Comparison of ENCODE assay signal across 1 cellular context in the genomic region with DNA sequence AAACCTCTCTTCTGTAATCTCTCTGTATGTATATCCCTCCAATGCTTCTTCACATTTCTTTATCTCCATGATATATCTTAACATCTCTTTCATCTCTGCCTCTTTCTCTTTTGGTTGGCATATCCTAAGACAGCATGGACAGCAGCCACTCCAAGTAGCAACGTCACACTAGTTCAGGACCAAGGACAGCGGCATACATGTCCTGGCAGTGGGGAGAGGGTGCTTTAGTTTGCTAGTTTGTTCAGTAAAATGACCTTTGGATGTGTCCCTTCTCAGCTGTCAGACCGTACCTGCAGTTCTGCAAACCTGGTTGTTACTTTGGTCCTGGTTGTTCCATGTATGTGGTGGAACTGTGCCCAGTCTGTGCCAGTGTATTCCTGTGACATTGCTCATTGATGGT.
TF ChIP-seq lines count a peak whose summit lies in the region.

No MANE protein-coding gene starts in this region.

TF ChIP-seq in WTC11, 78 proteins besides CTCF, POLR2A, EP300 and RAD21 (continued from another document and continues in another):
- TF ChIP-seq, protein P1, sequence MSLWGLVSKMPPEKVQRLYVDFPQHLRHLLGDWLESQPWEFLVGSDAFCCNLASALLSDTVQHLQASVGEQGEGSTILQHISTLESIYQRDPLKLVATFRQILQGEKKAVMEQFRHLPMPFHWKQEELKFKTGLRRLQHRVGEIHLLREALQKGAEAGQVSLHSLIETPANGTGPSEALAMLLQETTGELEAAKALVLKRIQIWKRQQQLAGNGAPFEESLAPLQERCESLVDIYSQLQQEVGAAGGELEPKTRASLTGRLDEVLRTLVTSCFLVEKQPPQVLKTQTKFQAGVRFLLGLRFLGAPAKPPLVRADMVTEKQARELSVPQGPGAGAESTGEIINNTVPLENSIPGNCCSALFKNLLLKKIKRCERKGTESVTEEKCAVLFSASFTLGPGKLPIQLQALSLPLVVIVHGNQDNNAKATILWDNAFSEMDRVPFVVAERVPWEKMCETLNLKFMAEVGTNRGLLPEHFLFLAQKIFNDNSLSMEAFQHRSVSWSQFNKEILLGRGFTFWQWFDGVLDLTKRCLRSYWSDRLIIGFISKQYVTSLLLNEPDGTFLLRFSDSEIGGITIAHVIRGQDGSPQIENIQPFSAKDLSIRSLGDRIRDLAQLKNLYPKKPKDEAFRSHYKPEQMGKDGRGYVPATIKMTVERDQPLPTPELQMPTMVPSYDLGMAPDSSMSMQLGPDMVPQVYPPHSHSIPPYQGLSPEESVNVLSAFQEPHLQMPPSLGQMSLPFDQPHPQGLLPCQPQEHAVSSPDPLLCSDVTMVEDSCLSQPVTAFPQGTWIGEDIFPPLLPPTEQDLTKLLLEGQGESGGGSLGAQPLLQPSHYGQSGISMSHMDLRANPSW (CRISPR knock-in tag; conservative IDR thresholded peaks at IDR 0.05; ENCODE audit: low read depth), result peak; percentile 65; the same call in 1 of the 2 replicates
- no peak for TF ChIP-seq PRRX2 (CRISPR knock-in tag; IDR thresholded peaks at IDR 0.05)
- TF ChIP-seq ZBTB21 (CRISPR knock-in tag; IDR thresholded peaks at IDR 0.05; ENCODE audit: borderline replicate concordance), result peak; percentile 90
- TF ChIP-seq ELF4 (CRISPR knock-in tag; IDR thresholded peaks at IDR 0.05; ENCODE audit: low read depth), result no peak
- peak; percentile 77; the same call in 1 of the 2 replicates for TF ChIP-seq TEAD1 (CRISPR knock-in tag; IDR thresholded peaks at IDR 0.05)
- TF ChIP-seq USF1 (CRISPR knock-in tag; IDR thresholded peaks at IDR 0.05), result peak; percentile 70; the same call in 1 of the 2 replicates
- no peak for TF ChIP-seq NFYB (CRISPR knock-in tag; conservative IDR thresholded peaks at IDR 0.05; ENCODE audit: low read depth)
- no peak for TF ChIP-seq ZNF671 (CRISPR knock-in tag; IDR thresholded peaks at IDR 0.05)
- TF ChIP-seq, protein P2, sequence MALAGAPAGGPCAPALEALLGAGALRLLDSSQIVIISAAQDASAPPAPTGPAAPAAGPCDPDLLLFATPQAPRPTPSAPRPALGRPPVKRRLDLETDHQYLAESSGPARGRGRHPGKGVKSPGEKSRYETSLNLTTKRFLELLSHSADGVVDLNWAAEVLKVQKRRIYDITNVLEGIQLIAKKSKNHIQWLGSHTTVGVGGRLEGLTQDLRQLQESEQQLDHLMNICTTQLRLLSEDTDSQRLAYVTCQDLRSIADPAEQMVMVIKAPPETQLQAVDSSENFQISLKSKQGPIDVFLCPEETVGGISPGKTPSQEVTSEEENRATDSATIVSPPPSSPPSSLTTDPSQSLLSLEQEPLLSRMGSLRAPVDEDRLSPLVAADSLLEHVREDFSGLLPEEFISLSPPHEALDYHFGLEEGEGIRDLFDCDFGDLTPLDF (CRISPR knock-in tag; IDR thresholded peaks at IDR 0.05), result 0 out of 2 replicates have a peak, but pooled peaks have one; percentile 59
- no peak for TF ChIP-seq E2F5 (CRISPR knock-in tag; IDR thresholded peaks at IDR 0.05)
- TF ChIP-seq GTF2I (CRISPR knock-in tag; conservative IDR thresholded peaks at IDR 0.05), result no peak
- TF ChIP-seq HMGXB4 (CRISPR knock-in tag; IDR thresholded peaks at IDR 0.05), result no peak
- 0 out of 2 replicates have a peak, but pooled peaks have one; percentile 41 for TF ChIP-seq PRDM15 (CRISPR knock-in tag; IDR thresholded peaks at IDR 0.05)
- TF ChIP-seq ATF1 (CRISPR knock-in tag; IDR thresholded peaks at IDR 0.05), result no peak
- TF ChIP-seq IRF2 (CRISPR knock-in tag; IDR thresholded peaks at IDR 0.05; ENCODE audit: borderline replicate concordance, low read depth), result peak; percentile 78; the same call in 1 of the 2 replicates
- TF ChIP-seq, protein P3, sequence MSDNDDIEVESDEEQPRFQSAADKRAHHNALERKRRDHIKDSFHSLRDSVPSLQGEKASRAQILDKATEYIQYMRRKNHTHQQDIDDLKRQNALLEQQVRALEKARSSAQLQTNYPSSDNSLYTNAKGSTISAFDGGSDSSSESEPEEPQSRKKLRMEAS (CRISPR knock-in tag; IDR thresholded peaks at IDR 0.05), result no peak; the same call in 1 of the 2 replicates
- TF ChIP-seq SMAD3 (CRISPR knock-in tag; IDR thresholded peaks at IDR 0.05; ENCODE audit: borderline replicate concordance), result peak; percentile 90
- TF ChIP-seq ETV6 (CRISPR knock-in tag; IDR thresholded peaks at IDR 0.05), result peak; percentile 75; the same call in 1 of the 2 replicates
- TF ChIP-seq MXD4 (CRISPR knock-in tag; IDR thresholded peaks at IDR 0.05; ENCODE audit: borderline replicate concordance), result no peak
- peak; percentile 84 for TF ChIP-seq TP53 (CRISPR knock-in tag; IDR thresholded peaks at IDR 0.05)
- TF ChIP-seq, protein P4, sequence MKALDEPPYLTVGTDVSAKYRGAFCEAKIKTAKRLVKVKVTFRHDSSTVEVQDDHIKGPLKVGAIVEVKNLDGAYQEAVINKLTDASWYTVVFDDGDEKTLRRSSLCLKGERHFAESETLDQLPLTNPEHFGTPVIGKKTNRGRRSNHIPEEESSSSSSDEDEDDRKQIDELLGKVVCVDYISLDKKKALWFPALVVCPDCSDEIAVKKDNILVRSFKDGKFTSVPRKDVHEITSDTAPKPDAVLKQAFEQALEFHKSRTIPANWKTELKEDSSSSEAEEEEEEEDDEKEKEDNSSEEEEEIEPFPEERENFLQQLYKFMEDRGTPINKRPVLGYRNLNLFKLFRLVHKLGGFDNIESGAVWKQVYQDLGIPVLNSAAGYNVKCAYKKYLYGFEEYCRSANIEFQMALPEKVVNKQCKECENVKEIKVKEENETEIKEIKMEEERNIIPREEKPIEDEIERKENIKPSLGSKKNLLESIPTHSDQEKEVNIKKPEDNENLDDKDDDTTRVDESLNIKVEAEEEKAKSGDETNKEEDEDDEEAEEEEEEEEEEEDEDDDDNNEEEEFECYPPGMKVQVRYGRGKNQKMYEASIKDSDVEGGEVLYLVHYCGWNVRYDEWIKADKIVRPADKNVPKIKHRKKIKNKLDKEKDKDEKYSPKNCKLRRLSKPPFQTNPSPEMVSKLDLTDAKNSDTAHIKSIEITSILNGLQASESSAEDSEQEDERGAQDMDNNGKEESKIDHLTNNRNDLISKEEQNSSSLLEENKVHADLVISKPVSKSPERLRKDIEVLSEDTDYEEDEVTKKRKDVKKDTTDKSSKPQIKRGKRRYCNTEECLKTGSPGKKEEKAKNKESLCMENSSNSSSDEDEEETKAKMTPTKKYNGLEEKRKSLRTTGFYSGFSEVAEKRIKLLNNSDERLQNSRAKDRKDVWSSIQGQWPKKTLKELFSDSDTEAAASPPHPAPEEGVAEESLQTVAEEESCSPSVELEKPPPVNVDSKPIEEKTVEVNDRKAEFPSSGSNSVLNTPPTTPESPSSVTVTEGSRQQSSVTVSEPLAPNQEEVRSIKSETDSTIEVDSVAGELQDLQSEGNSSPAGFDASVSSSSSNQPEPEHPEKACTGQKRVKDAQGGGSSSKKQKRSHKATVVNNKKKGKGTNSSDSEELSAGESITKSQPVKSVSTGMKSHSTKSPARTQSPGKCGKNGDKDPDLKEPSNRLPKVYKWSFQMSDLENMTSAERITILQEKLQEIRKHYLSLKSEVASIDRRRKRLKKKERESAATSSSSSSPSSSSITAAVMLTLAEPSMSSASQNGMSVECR (CRISPR knock-in tag; IDR thresholded peaks at IDR 0.05; ENCODE audit: borderline replicate concordance), result peak; percentile 93; the same call in 1 of the 2 replicates
- TF ChIP-seq SMAD4 (CRISPR knock-in tag; IDR thresholded peaks at IDR 0.05), result peak; percentile 87; the same call in 1 of the 2 replicates
- 0 out of 2 replicates have a peak, but pooled peaks have one; percentile 13 for TF ChIP-seq USF2 (CRISPR knock-in tag; IDR thresholded peaks at IDR 0.05)
- TF ChIP-seq NFE2L1 (CRISPR knock-in tag; IDR thresholded peaks at IDR 0.05), result peak; percentile 88; the same call in 1 of the 2 replicates
- peak; percentile 53; the same call in 1 of the 2 replicates for TF ChIP-seq MYBL2 (CRISPR knock-in tag; IDR thresholded peaks at IDR 0.05)
- peak; percentile 91; the same call in 1 of the 2 replicates for TF ChIP-seq JUN (CRISPR knock-in tag; IDR thresholded peaks at IDR 0.05)
- TF ChIP-seq FOXK1 (CRISPR knock-in tag; IDR thresholded peaks at IDR 0.05), result peak; percentile 50; the same call in 1 of the 2 replicates
- no peak for TF ChIP-seq JAZF1 (CRISPR knock-in tag; IDR thresholded peaks at IDR 0.05)
- peak; percentile 76; the same call in 1 of the 2 replicates for TF ChIP-seq PREB (CRISPR knock-in tag; IDR thresholded peaks at IDR 0.05; ENCODE audit: borderline replicate concordance)
- TF ChIP-seq, protein P5, sequence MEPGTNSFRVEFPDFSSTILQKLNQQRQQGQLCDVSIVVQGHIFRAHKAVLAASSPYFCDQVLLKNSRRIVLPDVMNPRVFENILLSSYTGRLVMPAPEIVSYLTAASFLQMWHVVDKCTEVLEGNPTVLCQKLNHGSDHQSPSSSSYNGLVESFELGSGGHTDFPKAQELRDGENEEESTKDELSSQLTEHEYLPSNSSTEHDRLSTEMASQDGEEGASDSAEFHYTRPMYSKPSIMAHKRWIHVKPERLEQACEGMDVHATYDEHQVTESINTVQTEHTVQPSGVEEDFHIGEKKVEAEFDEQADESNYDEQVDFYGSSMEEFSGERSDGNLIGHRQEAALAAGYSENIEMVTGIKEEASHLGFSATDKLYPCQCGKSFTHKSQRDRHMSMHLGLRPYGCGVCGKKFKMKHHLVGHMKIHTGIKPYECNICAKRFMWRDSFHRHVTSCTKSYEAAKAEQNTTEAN (CRISPR knock-in tag; IDR thresholded peaks at IDR 0.05), result peak; percentile 76; the same call in 1 of the 2 replicates
- peak; percentile 97 for TF ChIP-seq ZNF232 (CRISPR knock-in tag; IDR thresholded peaks at IDR 0.05)
- no peak for TF ChIP-seq ERG (CRISPR knock-in tag; IDR thresholded peaks at IDR 0.05)
- peak; percentile 62; the same call in 1 of the 2 replicates for TF ChIP-seq CREM (CRISPR knock-in tag; IDR thresholded peaks at IDR 0.05)
